ENCODE assay signal across 8 cellular contexts in the genomic region with DNA sequence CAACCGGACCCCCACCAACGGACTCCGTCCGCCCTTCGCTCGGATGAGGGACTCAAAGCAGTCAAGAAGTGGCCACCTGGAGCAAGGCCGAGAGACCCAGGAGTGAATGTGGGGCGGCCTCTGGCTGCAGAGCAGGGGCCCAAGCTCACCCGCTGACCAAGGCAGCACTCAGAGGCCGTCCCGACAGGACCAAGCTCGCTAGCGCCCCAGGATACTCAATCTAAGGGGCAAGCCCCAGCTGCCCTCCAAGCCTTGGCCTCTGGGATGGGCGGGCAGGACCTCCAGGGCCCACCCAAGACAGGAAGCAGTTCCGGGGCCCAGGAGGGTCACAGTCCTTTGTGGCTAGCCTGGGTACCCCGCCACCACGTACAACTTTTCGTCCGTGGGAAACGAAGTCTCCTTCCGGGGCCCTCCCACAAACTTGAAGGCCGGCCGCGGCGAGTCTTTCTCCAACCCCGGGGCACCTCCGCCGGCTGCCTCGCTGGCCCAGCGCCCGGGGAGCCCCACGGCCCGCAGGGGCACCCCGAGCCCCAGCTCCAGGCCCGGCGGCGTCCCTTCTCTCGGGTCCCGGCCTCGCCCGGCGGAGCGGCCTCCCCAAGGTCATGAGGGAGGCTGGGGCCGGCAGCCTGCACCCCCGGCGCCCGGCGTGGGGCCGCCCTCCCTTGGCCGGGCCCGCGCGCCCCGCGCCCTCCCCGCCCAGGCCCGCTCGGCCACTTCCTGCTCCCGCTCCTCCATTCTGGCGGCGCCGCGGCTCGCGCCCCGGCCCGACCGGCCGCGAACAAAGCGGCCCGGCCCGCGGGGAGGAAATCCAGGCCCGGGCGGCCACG. TPM values are rescaled to one million over a fixed set of nuclear protein-coding genes. Genes with fewer than 3 reads are reported as not detected.
DNase-seq lines count a peak whose midpoint lies in the region; ATAC-seq and TF ChIP-seq lines count a peak whose summit lies in the region.

No MANE protein-coding gene starts in this region.

- intact Hi-C loops in Calu3 (cut with micrococcal nuclease; ENCODE audit: unreplicated experiment) (no loop called here), transverse colon (cut with DNase I; ENCODE audit: low total_unique reads) (no loop called here)

- H3K27me3 Mint-ChIP-seq in Calu3 (ENCODE audit: unreplicated experiment), result no peaks in the 10 kb centered on the region

- H3K4me3 ChIP-seq in coronary artery (peak overlapping the region; percentile 99), lung (peak overlapping the region; percentile 39), transverse colon (peak overlapping the region; percentile 72 to 94 (median 86))

- H3K27me3 ChIP-seq in lung (ENCODE audit: control insufficient read depth, insufficient read depth) (no peaks in the 10 kb centered on the region), transverse colon (no peaks in the 10 kb centered on the region)

- peak overlapping the region; percentile 81 for H3K4me3 Mint-ChIP-seq in Calu3 (ENCODE audit: low read depth, unreplicated experiment)

- ATAC-seq in GM21529 (IDR thresholded peaks at IDR 0.05; ENCODE audit: unreplicated experiment) (peak; percentile 34), lung (ENCODE audit: insufficient read depth, low FRiP score) (no peak), GM19452 (IDR thresholded peaks at IDR 0.05; ENCODE audit: unreplicated experiment) (no peak)

- WGBS in lung, 2 donors, result 1 to 4% methylated on average over 38 to 77 of the region's 77 CpGs
- 1% methylated on average over 49 of the region's 77 CpGs; no CpG with 5 or more reads in 1 of the 2 donors for WGBS in transverse colon (ENCODE audit: low coverage in 1 of 2), 2 donors

- BruUV-seq in Calu3 (replicated peaks; lab: Mats Ljungman, UMichigan), result no TSS peak

- CTCF ChIA-PET in Calu3 (lab: Charles Lee), result interaction anchor here (1.8 kb wide), 1 partner anchor 27 kb away, joined by 6 read pairs; no protein-coding TSS in a partner anchor

- H3K27ac Mint-ChIP-seq in Calu3 (ENCODE audit: unreplicated experiment), result peak overlapping the region; percentile 35

- in situ Hi-C loops in transverse colon (cut with MboI; ENCODE audit: low pct_ligation_motif_present in 1 of 4, low pct_unique_long_range_greater_than_20kb in 1 of 4, low sequenced_read_pairs in 3 of 4), result no loop called here

- H3K27ac ChIP-seq in coronary artery, result peak overlapping the region; percentile 62 to 99
- peak overlapping the region; percentile 48 to 55 for H3K27ac ChIP-seq in lung (ENCODE audit: low read depth in 1 of 2, low read length in 1 of 2)
- peak overlapping the region; percentile 87 to 90 (median 88) for H3K27ac ChIP-seq in transverse colon

- H3K4me1 Mint-ChIP-seq in Calu3 (ENCODE audit: low read depth, unreplicated experiment), result peaks cover 38% of the 10 kb centered on the region

- peaks cover 12 to 37% of the 10 kb centered on the region in 2 donors for H3K4me1 ChIP-seq in lung (ENCODE audit: control insufficient read depth in 2 of 2, insufficient read depth in 2 of 2, low read length in 2 of 2)
- H3K4me1 ChIP-seq in transverse colon, result peaks cover 30 to 55% (median 42%) of the 10 kb centered on the region in 4 donors

- H3K9me3 ChIP-seq in lung (ENCODE audit: control insufficient read depth in 2 of 2, insufficient read depth in 1 of 2, low read length in 1 of 2) (no peaks in the 10 kb centered on the region), transverse colon (no peaks in the 10 kb centered on the region)

- DNase-seq in Calu3, result peak; percentile 32
- peak; percentile 3 for DNase-seq in OCI-M1 (lab: John Stamatoyannopoulos, UW)
- no peak for DNase-seq in coronary artery (ENCODE audit: low spot score)
- DNase-seq in lung (ENCODE audit: low spot score), result no peak
- DNase-seq in transverse colon, result peak; percentile 50
- no peak for DNase-seq in cerebellar cortex (ENCODE audit: low spot score)

- no peak for TF ChIP-seq EP300 in transverse colon (IDR thresholded peaks at IDR 0.05; ENCODE audit: low read depth)

- H3K36me3 Mint-ChIP-seq in Calu3 (ENCODE audit: insufficient read depth, unreplicated experiment), result peaks cover 30% of the 10 kb centered on the region

- H3K36me3 ChIP-seq in lung (ENCODE audit: control insufficient read depth in 2 of 2, insufficient read depth in 2 of 2, low read length in 2 of 2) (peaks cover 0 to 19% of the 10 kb centered on the region in 2 donors), transverse colon (peaks cover 0 to 8% (median 0%) of the 10 kb centered on the region in 4 donors)

- no peak for TF ChIP-seq POLR2A in transverse colon (IDR thresholded peaks at IDR 0.05)

- no peaks in the 10 kb centered on the region for H3K9me3 Mint-ChIP-seq in Calu3 (ENCODE audit: low read depth, unreplicated experiment)

- TF ChIP-seq CTCF in Calu3 (IDR thresholded peaks at IDR 0.05; ENCODE audit: unreplicated experiment) (no peak), coronary artery (IDR thresholded peaks at IDR 0.05) (no peak), lung (IDR thresholded peaks at IDR 0.05; ENCODE audit: control extremely low read depth, extremely low read depth) (no peak), transverse colon (IDR thresholded peaks at IDR 0.05) (no peak)

RNA-seq across cellular contexts. Expression of gene AKT1, which starts 0.7 kb away (rescaled TPM):
- total RNA-seq in Calu3 (2022) (118 and 120 TPM in 2 replicates), lung (100 to 1,000 TPM; 161 to 224 TPM), transverse colon (100 to 1,000 TPM in 3 of 4 donors, 10 to 100 TPM in 1; 85.4 to 310 (median 136) TPM)
- 100 to 1,000 TPM; 142 to 159 TPM for polyA plus RNA-seq in lung

RNA-seq across cellular contexts. Expression of gene ZBTB42, which starts 6.0 kb away (rescaled TPM):
- total RNA-seq in Calu3 (2022) (11.8 and 13.9 TPM in 2 replicates), lung (10 to 100 TPM; 10.2 to 18.6 TPM), transverse colon (10 to 100 TPM in 2 of 4 donors, 1 to 10 TPM in 2; 5.9 to 24.3 (median 11.7) TPM)
- polyA plus RNA-seq in lung, result 10 to 100 TPM; 11.4 to 11.9 TPM

RNA-seq across cellular contexts. Expression of gene SIVA1, which starts 41.9 kb away (rescaled TPM):
- total RNA-seq in Calu3 (2022) (72.3 and 73.3 TPM in 2 replicates), lung (10 to 100 TPM; 67.5 to 91.8 TPM), transverse colon (100 to 1,000 TPM; 189 to 397 (median 203) TPM)
- polyA plus RNA-seq in lung, result 100 to 1,000 TPM; 164 to 212 TPM

Comparison
In these comparisons a context has a peak if more than half of its experiments do, and no peak if none do; other contexts are left out.
1. DNase-seq: peak in Calu3 (single experiment), OCI-M1 (single experiment) and transverse colon (single experiment); none in coronary artery (single experiment), lung (single experiment) and cerebellar cortex (single experiment).
2. H3K4me3 ChIP-seq: peak in every context shown above with its lines; median percentile 99 in coronary artery; 86 in transverse colon; 39 in lung.
3. Peak in every context shown above with its lines, with median percentiles within 50 percentile points of each other: H3K27ac ChIP-seq.